Comparison of ENCODE assay signal across 23 cellular contexts in the genomic region with DNA sequence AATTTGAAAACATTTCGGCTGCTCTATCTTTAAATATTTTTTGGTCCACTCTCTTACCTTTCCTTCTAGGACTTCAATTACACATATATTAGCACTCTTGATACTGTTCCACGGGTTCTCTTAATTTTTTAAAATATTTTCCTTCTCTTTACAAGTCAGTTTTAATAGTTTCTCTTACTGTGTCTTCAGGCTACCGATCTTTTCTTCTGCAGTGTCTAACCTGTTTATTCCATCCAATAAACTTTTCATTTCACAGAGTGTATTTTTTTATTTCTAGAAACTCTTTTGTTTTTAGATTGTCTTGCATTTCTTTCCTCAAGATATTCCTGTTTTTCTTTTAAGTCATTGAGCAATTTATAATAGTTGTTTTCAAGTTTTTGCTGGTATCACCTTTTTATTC. TPM values are rescaled to one million over a fixed set of nuclear protein-coding genes. Genes with fewer than 3 reads are reported as not detected.
DNase-seq lines count a peak whose midpoint lies in the region; ATAC-seq, FAIRE-seq and TF ChIP-seq lines count a peak whose summit lies in the region.
"Had no signal": no experiment of that assay in that cellular context is flagged by ENCODE, and none has a peak within 500 bp of the region (broad histone marks: within the 10 kb centered on the region; RNA-seq: fewer than 3 reads in every experiment).

No MANE protein-coding gene starts in this region.

- H3K27me3 ChIP-seq in endodermal cell (ENCODE audit: control insufficient read depth, insufficient read depth, low read length, poor library complexity, severe bottlenecking) (no peaks in the 10 kb centered on the region), aorta (ENCODE audit: control insufficient read depth in 1 of 2, insufficient read depth in 2 of 2, low read length in 1 of 2) (no peaks in the 10 kb centered on the region)
- H3K27me3 ChIP-seq: BLaER1 treated with 17β-estradiol and CSF1 and Interleukin-3, amounts not matched to agents 10 nM and 100 nM had no signal

- POLR2A ChIA-PET in HEK293 (lab: Yijun Ruan, JAX): no interaction called here

- H3K36me3 ChIP-seq in HEK293 (ENCODE audit: control insufficient read depth in 2 of 2, insufficient read depth in 1 of 2, low read length in 2 of 2) (peaks cover 0 to 4% of the 10 kb centered on the region in 2 experiments; a peak in 1 of 3 replicates), endodermal cell (ENCODE audit: control insufficient read depth, insufficient read depth, low read length) (peaks cover 18% of the 10 kb centered on the region), aorta (ENCODE audit: control insufficient read depth in 1 of 2, insufficient read depth in 2 of 2, low read length in 1 of 2) (no peaks in the 10 kb centered on the region)

- no peak overlapping the region for H3K9ac ChIP-seq in endodermal cell (ENCODE audit: extremely low read depth, low read length, poor library complexity, severe bottlenecking)
- H3K9ac ChIP-seq: BLaER1 treated with 17β-estradiol and CSF1 and Interleukin-3, amounts not matched to agents 10 nM and 100 nM had no signal

- peak overlapping the region; percentile 38 for H3K27ac Mint-ChIP-seq in central memory CD8-positive, alpha-beta T cell (ENCODE audit: low read depth)
- H3K27ac Mint-ChIP-seq in endodermal cell: no peak overlapping the region
- H3K27ac Mint-ChIP-seq: B cell; CD4-positive, alpha-beta T cell; CD8-positive, alpha-beta T cell had no signal

- peak; percentile 14 for FAIRE-seq in GM19239 (lab: Jason Lieb, UNC)
- FAIRE-seq: A204.1, D721Med, G401.6, GM12891 had no signal

- TF ChIP-seq CTCF in HEK293 (tag by site-specific recombination; IDR thresholded peaks at IDR 0.05) (no peak), endodermal cell (conservative IDR thresholded peaks at IDR 0.05) (no peak)

- H3K27ac ChIP-seq in HEK293 (ENCODE audit: extremely low read depth, low read depth, low read length): no peak overlapping the region
- no peak overlapping the region for H3K27ac ChIP-seq in endodermal cell (ENCODE audit: low read depth, low read length)
- H3K27ac ChIP-seq in aorta (ENCODE audit: low read depth in 1 of 2, low read length in 2 of 2): no peak overlapping the region
- H3K27ac ChIP-seq: BLaER1 treated with 17β-estradiol and CSF1 and Interleukin-3, amounts not matched to agents 10 nM and 100 nM; C4-2B had no signal

- peaks cover 3% of the 10 kb centered on the region for H3K36me3 Mint-ChIP-seq in central memory CD8-positive, alpha-beta T cell (ENCODE audit: insufficient read depth)
- peaks cover 15% of the 10 kb centered on the region for H3K36me3 Mint-ChIP-seq in endodermal cell (ENCODE audit: low read depth)

- peaks cover 48% of the 10 kb centered on the region for H3K4me1 Mint-ChIP-seq in central memory CD8-positive, alpha-beta T cell
- peaks cover 8% of the 10 kb centered on the region for H3K4me1 Mint-ChIP-seq in endodermal cell

- no peaks in the 10 kb centered on the region for H3K9me3 ChIP-seq in HEK293 (ENCODE audit: control insufficient read depth, insufficient read depth, low read depth, low read length)
- peaks cover 25% of the 10 kb centered on the region for H3K9me3 ChIP-seq in endodermal cell (ENCODE audit: control insufficient read depth, low read length)
- no peaks in the 10 kb centered on the region for H3K9me3 ChIP-seq in aorta (ENCODE audit: control insufficient read depth, low read length)

- 93 to 100% methylated on average over 2 to 3 of the region's 3 CpGs for WGBS in endodermal cell (ENCODE audit: insufficient coverage in 1 of 2, insufficient read length in 1 of 2), 2 experiments
- 98 to 100% methylated on average over 3 of the region's 3 CpGs for WGBS in aorta, 2 donors

- H3K4me1 ChIP-seq in HEK293 (ENCODE audit: control insufficient read depth, insufficient read depth, low read length) (peaks cover 18% of the 10 kb centered on the region), endodermal cell (ENCODE audit: control insufficient read depth, insufficient read depth, low read length) (peaks cover 4% of the 10 kb centered on the region), aorta (ENCODE audit: control insufficient read depth in 1 of 2, insufficient read depth in 2 of 2, low read length in 2 of 2) (peaks cover 0 to 3% of the 10 kb centered on the region in 2 donors)
- H3K4me1 ChIP-seq: Caco-2 had no signal

- no peak for ATAC-seq in central memory CD8-positive, alpha-beta T cell (replicated peaks; ENCODE audit: extremely low read depth, poor library complexity, severe bottlenecking)
- ATAC-seq in GM19463 (IDR thresholded peaks at IDR 0.05; ENCODE audit: unreplicated experiment) (no peak), aorta (ENCODE audit: low FRiP score) (no peak), GM18520 (IDR thresholded peaks at IDR 0.05; ENCODE audit: unreplicated experiment) (no peak)
- ATAC-seq: CD8-positive, alpha-beta T cell had no signal

- H3K4me3 ChIP-seq in HEK293 (ENCODE audit: low read depth, low read length): no peak overlapping the region
- H3K4me3 ChIP-seq in endodermal cell (ENCODE audit: low read length): peak overlapping the region; percentile 13
- H3K4me3 ChIP-seq in aorta (ENCODE audit: low read length in 2 of 2): no peak overlapping the region
- H3K4me3 ChIP-seq: BLaER1 treated with 17β-estradiol and CSF1 and Interleukin-3, amounts not matched to agents 10 nM and 100 nM had no signal

- DNase-seq in GM19239 (ENCODE audit: insufficient read length, low spot score) (no peak), endodermal cell (no peak), kidney glomerular epithelial cell (lab: John Stamatoyannopoulos, UW) (no peak), aorta (no peak)
- DNase-seq in central memory CD8-positive, alpha-beta T cell (ENCODE audit: low spot score in 2 of 2): no peak
- DNase-seq: 8988T; AML-193; Caco-2; Calu3; CD4-positive, alpha-beta T cell; CD8-positive, alpha-beta T cell; DMS79 treated with DMSO at 0.1 percent for 48 hours; GF-D8 had no signal

- H3K9me3 Mint-ChIP-seq in central memory CD8-positive, alpha-beta T cell: no peaks in the 10 kb centered on the region
- peaks cover 12% of the 10 kb centered on the region for H3K9me3 Mint-ChIP-seq in endodermal cell

- intact Hi-C loops in aorta (cut with DNase I): no loop called here

- CTCF ChIA-PET in HEK293 (lab: Yijun Ruan, JAX): no interaction called here

- H3K4me3 Mint-ChIP-seq in central memory CD8-positive, alpha-beta T cell: no peak overlapping the region
- no peak overlapping the region for H3K4me3 Mint-ChIP-seq in endodermal cell
- H3K4me3 Mint-ChIP-seq: B cell; CD4-positive, alpha-beta T cell; CD8-positive, alpha-beta T cell had no signal

- H3K27me3 Mint-ChIP-seq in central memory CD8-positive, alpha-beta T cell: no peaks in the 10 kb centered on the region
- no peaks in the 10 kb centered on the region for H3K27me3 Mint-ChIP-seq in endodermal cell (ENCODE audit: insufficient read depth)
- H3K27me3 Mint-ChIP-seq: B cell; CD4-positive, alpha-beta T cell had no signal

TF ChIP-seq in HEK293, 187 proteins besides CTCF, POLR2A, EP300 and RAD21:
- peak; percentile 21 for TF ChIP-seq SETDB1 (IDR thresholded peaks at IDR 0.05; ENCODE audit: insufficient read length, low read length)
- TF ChIP-seq, protein P1, sequence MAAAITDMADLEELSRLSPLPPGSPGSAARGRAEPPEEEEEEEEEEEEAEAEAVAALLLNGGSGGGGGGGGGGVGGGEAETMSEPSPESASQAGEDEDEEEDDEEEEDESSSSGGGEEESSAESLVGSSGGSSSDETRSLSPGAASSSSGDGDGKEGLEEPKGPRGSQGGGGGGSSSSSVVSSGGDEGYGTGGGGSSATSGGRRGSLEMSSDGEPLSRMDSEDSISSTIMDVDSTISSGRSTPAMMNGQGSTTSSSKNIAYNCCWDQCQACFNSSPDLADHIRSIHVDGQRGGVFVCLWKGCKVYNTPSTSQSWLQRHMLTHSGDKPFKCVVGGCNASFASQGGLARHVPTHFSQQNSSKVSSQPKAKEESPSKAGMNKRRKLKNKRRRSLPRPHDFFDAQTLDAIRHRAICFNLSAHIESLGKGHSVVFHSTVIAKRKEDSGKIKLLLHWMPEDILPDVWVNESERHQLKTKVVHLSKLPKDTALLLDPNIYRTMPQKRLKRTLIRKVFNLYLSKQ (tag by site-specific recombination; IDR thresholded peaks at IDR 0.05; ENCODE audit: borderline replicate concordance): no peak

RNA-seq across cellular contexts. Expression of a gene that starts 27.7 kb away (rescaled TPM):
- total RNA-seq in endodermal cell (100 to 1,000 TPM; 103 to 121 TPM), aorta (100 to 1,000 TPM; 102 to 158 TPM)
- polyA plus RNA-seq in endodermal cell (2013, experiment 1 of 2): 385 TPM
- polyA plus RNA-seq in endodermal cell (2013, experiment 2 of 2): 359 TPM
- polyA plus RNA-seq in aorta: 10 to 100 TPM; 17.8 to 26.7 TPM
